In the genomic region with DNA sequence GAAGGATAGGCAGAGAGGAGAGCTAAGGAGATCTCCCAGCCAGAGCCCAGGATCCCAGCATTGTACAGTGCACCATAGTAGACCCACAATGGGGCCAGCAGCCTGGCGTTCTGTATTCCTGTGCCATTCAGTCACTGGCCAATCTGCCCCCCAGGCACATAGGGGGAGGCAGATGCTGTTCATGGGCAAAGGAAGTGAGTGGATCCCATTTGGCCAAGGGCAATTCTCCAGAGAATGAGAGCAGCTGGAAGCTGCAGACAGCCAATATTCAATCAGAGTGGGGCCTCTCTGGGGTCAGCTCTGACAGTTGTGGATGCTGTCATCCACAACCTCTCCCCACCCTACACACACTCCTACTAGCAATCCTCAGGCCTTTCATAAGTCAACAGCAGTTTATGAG, we compare ENCODE assay signal across 18 cellular contexts.
"Had no signal": no experiment of that assay in that cellular context is flagged by ENCODE, and none has a peak within 500 bp of the region (broad histone marks: within the 10 kb centered on the region; RNA-seq: fewer than 3 reads in every experiment).

No MANE protein-coding gene starts in this region.

- H3K36me3 ChIP-seq: breast epithelium, esophagus muscularis mucosa, gastrocnemius medialis, stomach had no signal

- H3K27ac ChIP-seq: esophagus muscularis mucosa, gastrocnemius medialis, parathyroid adenoma, stomach, VCaP had no signal

- H3K9me3 Mint-ChIP-seq: activated CD4-positive, alpha-beta memory T cell treated with anti-CD3 and anti-CD28 coated beads, Interleukin-2, amount 10 ng/mL, durations not matched to agents 7 days and 5 days; activated naive CD8-positive, alpha-beta T cell treated with anti-CD3 and anti-CD28 coated beads, Interleukin-2, amount 10 ng/mL, durations not matched to agents 7 days and 5 days; activated T-cell treated with anti-CD3 and anti-CD28 coated beads, Interleukin-2, amount 50 U/mL, for 72 hours had no signal

- H2AFZ ChIP-seq: parathyroid adenoma had no signal

- H3K9ac ChIP-seq: parathyroid adenoma had no signal

- H3K36me3 Mint-ChIP-seq: activated naive CD8-positive, alpha-beta T cell treated with anti-CD3 and anti-CD28 coated beads, Interleukin-2, amount 10 ng/mL, durations not matched to agents 7 days and 5 days had no signal

- H3K4me1 ChIP-seq: breast epithelium, gastrocnemius medialis, parathyroid adenoma had no signal

- H3K4me3 Mint-ChIP-seq: activated CD4-positive, alpha-beta memory T cell treated with anti-CD3 and anti-CD28 coated beads, Interleukin-2, amount 10 ng/mL, durations not matched to agents 7 days and 5 days; activated CD4-positive, alpha-beta T cell treated with anti-CD3 and anti-CD28 coated beads for 36 hours; activated naive CD8-positive, alpha-beta T cell treated with anti-CD3 and anti-CD28 coated beads, Interleukin-2, amount 10 ng/mL, durations not matched to agents 7 days and 5 days; activated T-cell treated with anti-CD3 and anti-CD28 coated beads, Interleukin-2, amount 50 U/mL, for 72 hours had no signal

- H3K9me3 ChIP-seq: breast epithelium, esophagus muscularis mucosa, gastrocnemius medialis, stomach had no signal

- DNase-seq: activated CD4-positive, alpha-beta memory T cell treated with anti-CD3 and anti-CD28 coated beads, Interleukin-2, amount 10 ng/mL, durations not matched to agents 7 days and 5 days; activated CD4-positive, alpha-beta T cell treated with anti-CD3 and anti-CD28 coated beads for 36 hours; activated CD8-positive, alpha-beta memory T cell treated with anti-CD3 and anti-CD28 coated beads, Interleukin-2, amount 50 U/mL, for 4 hours; activated gamma-delta T cell treated with Interleukin-2 at 50 U/mL for 16 hours; activated naive CD8-positive, alpha-beta T cell treated with anti-CD3 and anti-CD28 coated beads, Interleukin-2, amount 10 ng/mL, durations not matched to agents 7 days and 5 days; activated T-cell treated with anti-CD3 and anti-CD28 coated beads, Interleukin-2, amount 50 U/mL, for 72 hours; anterior cingulate cortex; gastrocnemius medialis; kidney; stimulated activated CD4-positive, alpha-beta T cell treated with anti-CD3 and anti-CD28 coated beads, Interleukin-15, amount 100 ng/mL, for 24 hours; stimulated activated CD4-positive, alpha-beta T cell treated with anti-CD3 and anti-CD28 coated beads, Interleukin-4, amount 100 ng/mL, for 24 hours; stomach; T1000 had no signal

- H3K27ac Mint-ChIP-seq: activated CD4-positive, alpha-beta memory T cell treated with anti-CD3 and anti-CD28 coated beads, Interleukin-2, amount 10 ng/mL, durations not matched to agents 7 days and 5 days; activated CD4-positive, alpha-beta T cell treated with anti-CD3 and anti-CD28 coated beads for 36 hours; activated T-cell treated with anti-CD3 and anti-CD28 coated beads, Interleukin-2, amount 50 U/mL, for 72 hours had no signal

- FAIRE-seq: kidney, urothelium cell line had no signal

- H3K27me3 ChIP-seq: breast epithelium, esophagus muscularis mucosa, gastrocnemius medialis, stomach had no signal

- H3K4me3 ChIP-seq: breast epithelium, esophagus muscularis mucosa, gastrocnemius medialis, stomach had no signal

- H3K79me2 ChIP-seq: parathyroid adenoma had no signal

- H3K27me3 Mint-ChIP-seq: activated CD4-positive, alpha-beta T cell treated with anti-CD3 and anti-CD28 coated beads for 36 hours had no signal
